20 cellular contexts compared by ENCODE assay signal in genomic region chrX:41301438-41301824, GRCh38. TPM values are rescaled to one million over a fixed set of nuclear protein-coding genes. Genes with fewer than 3 reads are reported as not detected.
DNase-seq lines count a peak whose midpoint lies in the region; ATAC-seq and TF ChIP-seq lines count a peak whose summit lies in the region.
"Had no signal": no experiment of that assay in that cellular context is flagged by ENCODE, and none has a peak within 500 bp of the region (broad histone marks: within the 10 kb centered on the region; RNA-seq: fewer than 3 reads in every experiment).

No MANE protein-coding gene starts in this region.

- H3K4me3 Mint-ChIP-seq in CD14-positive monocyte = no peak overlapping the region
- H3K4me3 Mint-ChIP-seq: activated CD4-positive, alpha-beta T cell treated with anti-CD3 and anti-CD28 coated beads, Interleukin-2, amount 10 ng/mL, durations not matched to agents 24 days and 14 days; natural killer cell treated with Interleukin-12 subunit alpha and Interleukin-12 subunit beta and Interleukin-15 and Interleukin-18, amount 100 ng/mL, for 72 hours; type B pancreatic cell had no signal

- no peaks in the 10 kb centered on the region for H3K9me2 ChIP-seq in hepatocyte (replicated peaks; ENCODE audit: insufficient read depth)

- H3K79me2 ChIP-seq in hepatocyte = no peaks in the 10 kb centered on the region

- no peaks in the 10 kb centered on the region for H4K20me1 ChIP-seq in hepatocyte (ENCODE audit: insufficient read depth, poor library complexity, severe bottlenecking)

- peaks cover 12% of the 10 kb centered on the region for H3K4me1 ChIP-seq in RWPE2 (ENCODE audit: insufficient read depth, poor library complexity, severe bottlenecking)
- H3K4me1 ChIP-seq in hepatocyte (ENCODE audit: insufficient read depth) = no peaks in the 10 kb centered on the region
- H3K4me1 ChIP-seq: gastroesophageal sphincter had no signal

- no peaks in the 10 kb centered on the region for H3K27me3 ChIP-seq in RWPE2 (ENCODE audit: insufficient read depth, poor library complexity, severe bottlenecking)
- H3K27me3 ChIP-seq in hepatocyte = no peaks in the 10 kb centered on the region
- H3K27me3 ChIP-seq: adrenal gland, gastroesophageal sphincter had no signal

- H3K36me3 ChIP-seq in RWPE2 (ENCODE audit: low read depth) (no peaks in the 10 kb centered on the region), hepatocyte (replicated peaks; ENCODE audit: insufficient read depth, low read depth) (no peaks in the 10 kb centered on the region)
- H3K36me3 ChIP-seq: adrenal gland, gastroesophageal sphincter had no signal

- TF ChIP-seq CTCF in CD14-positive monocyte (IDR thresholded peaks at IDR 0.05) = no peak
- TF ChIP-seq CTCF in RWPE2 (IDR thresholded peaks at IDR 0.05; ENCODE audit: poor library complexity, severe bottlenecking) = no peak
- no peak for TF ChIP-seq CTCF in hepatocyte (IDR thresholded peaks at IDR 0.05; ENCODE audit: poor library complexity)

- H2AFZ ChIP-seq in hepatocyte = no peak overlapping the region

- ATAC-seq in GM18868 (IDR thresholded peaks at IDR 0.05; ENCODE audit: unreplicated experiment) (peak; percentile 85), RWPE2 (ENCODE audit: low read depth) (no peak)
- ATAC-seq: gastroesophageal sphincter; natural killer cell treated with Interleukin-12 subunit alpha and Interleukin-12 subunit beta and Interleukin-15 and Interleukin-18, amount 100 ng/mL, for 72 hours had no signal

- no peaks in the 10 kb centered on the region for H3K9me3 Mint-ChIP-seq in CD14-positive monocyte
- H3K9me3 Mint-ChIP-seq: activated CD4-positive, alpha-beta T cell treated with anti-CD3 and anti-CD28 coated beads, Interleukin-2, amount 10 ng/mL, durations not matched to agents 24 days and 14 days; natural killer cell treated with Interleukin-12 subunit alpha and Interleukin-12 subunit beta and Interleukin-15 and Interleukin-18, amount 100 ng/mL, for 72 hours had no signal

- H3K27me3 Mint-ChIP-seq in CD14-positive monocyte (ENCODE audit: low read depth in 3 of 3) = peaks cover 0 to 31% (median 1%) of the 10 kb centered on the region in 3 donors
- H3K27me3 Mint-ChIP-seq: activated CD4-positive, alpha-beta T cell treated with anti-CD3 and anti-CD28 coated beads, Interleukin-2, amount 10 ng/mL, durations not matched to agents 24 days and 14 days; type B pancreatic cell had no signal

- H3K27ac ChIP-seq in RWPE2 (ENCODE audit: poor library complexity, severe bottlenecking) = peak overlapping the region; percentile 37
- peak overlapping the region; percentile 46 for H3K27ac ChIP-seq in hepatocyte
- H3K27ac ChIP-seq: gastroesophageal sphincter, KMS-11, skin epidermis had no signal

- H3K36me3 Mint-ChIP-seq in CD14-positive monocyte = no peaks in the 10 kb centered on the region
- H3K36me3 Mint-ChIP-seq: natural killer cell treated with Interleukin-12 subunit alpha and Interleukin-12 subunit beta and Interleukin-15 and Interleukin-18, amount 100 ng/mL, for 72 hours; type B pancreatic cell had no signal

- H3K4me2 ChIP-seq in hepatocyte = no peak overlapping the region
- H3K4me2 ChIP-seq: KMS-11 had no signal

- no peaks in the 10 kb centered on the region for H3K9me3 ChIP-seq in RWPE2 (ENCODE audit: severe bottlenecking)
- H3K9me3 ChIP-seq in hepatocyte (ENCODE audit: low read depth) = no peaks in the 10 kb centered on the region
- H3K9me3 ChIP-seq: adrenal gland, gastroesophageal sphincter had no signal

- intact Hi-C loops in CD14-positive monocyte (cut with micrococcal nuclease) = no loop called here

- H3K27ac Mint-ChIP-seq in CD14-positive monocyte = peak overlapping the region in 5 of 7 donors; percentile 20 to 70 (median 42)
- H3K27ac Mint-ChIP-seq: activated CD4-positive, alpha-beta T cell treated with anti-CD3 and anti-CD28 coated beads, Interleukin-2, amount 10 ng/mL, durations not matched to agents 24 days and 14 days; natural killer cell treated with Interleukin-12 subunit alpha and Interleukin-12 subunit beta and Interleukin-15 and Interleukin-18, amount 100 ng/mL, for 72 hours; type B pancreatic cell had no signal

- H3K4me3 ChIP-seq in RWPE2 (ENCODE audit: severe bottlenecking) (no peak overlapping the region), hepatocyte (no peak overlapping the region)
- H3K4me3 ChIP-seq: adrenal gland, gastroesophageal sphincter, skin epidermis had no signal

- 80% methylated on average over 2 of the region's 2 CpGs for whole genome bisulfite sequencing in hepatocyte (ENCODE audit: low lambda C conversion rate, missing lambda C conversion rate)

- H3K4me1 Mint-ChIP-seq in CD14-positive monocyte = peaks cover 49% of the 10 kb centered on the region

- DNase-seq in CD14-positive monocyte (ENCODE audit: low spot score) (no peak), RWPE2 (ENCODE audit: low spot score) (no peak), hepatocyte (ENCODE audit: low spot score) (no peak), COLO829 (ENCODE audit: low spot score) (no peak), NCI-H1048 (lab: John Stamatoyannopoulos, UW) (no peak), GM19238 (ENCODE audit: insufficient read length, low spot score) (no peak), NCI-H748 treated with DMSO at 0.1 percent for 48 hours (lab: John Stamatoyannopoulos, UW) (no peak)
- DNase-seq: activated CD4-positive, alpha-beta T cell treated with anti-CD3 and anti-CD28 coated beads, Interleukin-2, amount 10 ng/mL, durations not matched to agents 24 days and 14 days; activated effector memory CD4-positive, alpha-beta T cell treated with Interleukin-2 at 50 U/mL for 16 hours; NCI-H1092; NCI-H2227 treated with DMSO at 0.1 percent for 48 hours; stimulated activated CD4-positive, alpha-beta T cell treated with anti-CD3 and anti-CD28 coated beads, Interleukin-2, amount 100 ng/mL, for 48 hours; SW 1271 had no signal

RNA-seq across cellular contexts. Expression of gene DDX3X, which starts 32.5 kb away (rescaled TPM):
- polyA plus RNA-seq in CD14-positive monocyte (100 to 1,000 TPM; 200 to 280 TPM), hepatocyte (109 and 124 TPM in 2 replicates)
- total RNA-seq in hepatocyte = 179 and 202 TPM in 2 replicates
